Comparison of ENCODE assay signal across 8 cellular contexts in genomic region chr2:177264539-177265385, GRCh38. TPM values are rescaled to one million over a fixed set of nuclear protein-coding genes. Genes with fewer than 3 reads are reported as not detected.
DNase-seq lines count a peak whose midpoint lies in the region; ATAC-seq and TF ChIP-seq lines count a peak whose summit lies in the region.

Gene NFE2L2 (minus strand): TSS chr2:177264727. CDS start chr2:177264576, 151 bp downstream.

- H3K4me1 ChIP-seq in ovary (ENCODE audit: insufficient read depth) (peaks cover 10% of the 10 kb centered on the region), thymus (ENCODE audit: control insufficient read depth, insufficient read depth, low read length) (peaks cover 15% of the 10 kb centered on the region)

- 1% methylated on average over 66 to 80 of the region's 80 CpGs for WGBS in ovary, 3 donors
- under 1% methylated on average over 80 of the region's 80 CpGs for WGBS in thymus

- TF ChIP-seq CTCF in GM12875 (IDR thresholded peaks at IDR 0.05; ENCODE audit: borderline replicate concordance, insufficient read depth, low read depth, low read length) (no peak), ovary (IDR thresholded peaks at IDR 0.05) (no peak)

- peak; percentile 45 for DNase-seq in NCI-H128 (lab: John Stamatoyannopoulos, UW; ENCODE audit: unreplicated experiment)
- DNase-seq in SW480 (ENCODE audit: low spot score), result peak; percentile 89
- peak; percentile 91 for DNase-seq in activated naive CD8-positive, alpha-beta T cell treated with anti-CD3 and anti-CD28 coated beads, Interleukin-2, amount 50 U/mL, for 16 hours (ENCODE audit: low read depth, low spot score)
- DNase-seq in Right ventricle myocardium inferior (ENCODE audit: missing footprints), result peak; percentile 96
- peak; percentile 97 to 98 (median 98) for DNase-seq in ovary

- no peaks in the 10 kb centered on the region for H3K9me3 ChIP-seq in ovary
- no peaks in the 10 kb centered on the region for H3K9me3 ChIP-seq in thymus (ENCODE audit: control insufficient read depth)

- H3K27ac ChIP-seq in ovary (peak within 1 kb of the TSS; percentile 100), thymus (ENCODE audit: low read depth) (peak within 1 kb of the TSS; percentile 98)

- no peaks in the 10 kb centered on the region for H3K27me3 ChIP-seq in ovary
- H3K27me3 ChIP-seq in thymus (ENCODE audit: control insufficient read depth, insufficient read depth), result no peaks in the 10 kb centered on the region

- H3K4me3 ChIP-seq in GM12875 (ENCODE audit: low read depth, low read length), result peak within 1 kb of the TSS; percentile 91
- peak within 1 kb of the TSS; percentile 100 for H3K4me3 ChIP-seq in ovary
- H3K4me3 ChIP-seq in thymus (ENCODE audit: low read length), result peak within 1 kb of the TSS; percentile 96

- TF ChIP-seq EP300 in ovary (IDR thresholded peaks at IDR 0.05), result peak; percentile 84

- peak; percentile 63 for ATAC-seq in HG02678 (IDR thresholded peaks at IDR 0.05; ENCODE audit: unreplicated experiment)
- ATAC-seq in Right ventricle myocardium inferior, result peak; percentile 89

- H3K36me3 ChIP-seq in ovary, result no peaks in the 10 kb centered on the region
- H3K36me3 ChIP-seq in thymus (ENCODE audit: control insufficient read depth, insufficient read depth), result no peaks in the 10 kb centered on the region

- intact Hi-C loops in Right ventricle myocardium inferior (cut with DNase I) (loop anchor here (1.0 to 10.0 kb wide), 6 partner anchors 18 to 490 kb away; partner anchors contain the start of gene AGPS), ovary (cut with DNase I) (loop anchor here (1.0 to 10.0 kb wide), 8 partner anchors 33 to 1130 kb away; partner anchors contain the start of gene HNRNPA3 (in 3 of the 4))

- peak; percentile 97 for TF ChIP-seq POLR2A in ovary (IDR thresholded peaks at IDR 0.05)

RNA-seq across cellular contexts. Expression of gene NFE2L2, which starts in this region (rescaled TPM):
- total RNA-seq in Right ventricle myocardium inferior (53.4 TPM), ovary (100 to 1,000 TPM; 120 to 198 (median 157) TPM)
- polyA plus RNA-seq in ovary (100 to 1,000 TPM; 128 to 131 TPM), thymus (91.7 TPM)

Comparison
In these comparisons a context has a peak if more than half of its experiments do, and no peak if none do; other contexts are left out.
1. Peak in every context shown above with its lines: DNase-seq, ATAC-seq, H3K4me3 ChIP-seq and H3K27ac ChIP-seq.
2. DNase-seq: peak in every context shown above with its lines; median percentile 98 in ovary; 96 in Right ventricle myocardium inferior; 91 in activated naive CD8-positive, alpha-beta T cell treated with anti-CD3 and anti-CD28 coated beads, Interleukin-2, amount 50 U/mL, for 16 hours; 89 in SW480; 45 in NCI-H128.